In the genomic region with DNA sequence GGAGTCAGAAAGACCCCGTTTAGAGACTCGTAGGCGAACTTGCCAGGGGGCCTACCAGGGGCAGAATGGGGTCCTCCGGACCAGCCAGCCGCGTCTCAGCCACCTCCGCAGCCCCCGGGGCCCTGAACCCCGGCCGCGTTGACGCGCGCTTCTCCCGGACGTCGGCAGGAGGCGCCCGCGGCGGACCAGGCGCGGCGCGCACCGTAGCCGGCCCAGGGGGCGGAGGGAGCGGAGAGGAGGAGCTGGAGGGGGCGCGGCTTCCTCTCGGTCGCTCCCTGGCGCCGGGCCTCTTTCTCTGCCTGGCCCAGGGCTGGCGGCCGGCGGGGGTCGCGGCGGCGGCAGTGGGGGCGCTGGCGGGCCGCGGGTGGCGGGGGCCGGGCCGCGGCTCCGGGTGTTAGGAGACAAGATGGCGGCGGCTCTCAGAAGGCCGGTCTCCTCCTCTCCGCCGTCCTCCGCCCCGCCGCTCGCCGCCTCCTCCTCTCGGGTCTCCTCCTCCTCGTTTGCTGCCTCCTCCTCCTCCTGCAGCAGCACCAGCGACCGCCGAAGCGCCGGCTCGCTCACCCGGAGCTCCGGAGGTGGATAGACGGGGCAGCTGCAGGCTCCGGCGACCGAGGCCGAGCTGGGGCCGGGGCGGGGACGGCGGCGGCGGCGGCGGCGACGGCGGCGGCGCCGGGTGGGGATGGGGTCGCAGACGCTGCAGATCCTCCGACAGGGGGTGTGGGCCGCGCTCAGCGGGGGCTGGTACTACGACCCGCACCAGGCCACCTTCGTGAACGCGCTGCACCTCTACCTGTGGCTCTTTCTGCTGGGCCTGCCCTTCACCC, we compare ENCODE assay signal across 8 cellular contexts. TPM values are rescaled to one million over a fixed set of nuclear protein-coding genes. Genes with fewer than 3 reads are reported as not detected.
DNase-seq lines count a peak whose midpoint lies in the region; ATAC-seq lines count a peak whose summit lies in the region.

PCNX1 (plus strand) TSS at position 288 of the 824 bp plus-strand sequence; CDS start at position 680, 392 bp downstream.

- peak within 1 kb of the TSS; percentile 87 to 99 (median 94) for H3K4me3 Mint-ChIP-seq in naive thymus-derived CD4-positive, alpha-beta T cell
- H3K4me3 Mint-ChIP-seq in stimulated activated naive B cell treated with anti-CD40 and anti-IgM and Interleukin-4, amounts not matched to agents 10 μg/mL and 1 μg/mL and 100 μg/mL, for 72 hours, result peak within 1 kb of the TSS; percentile 89 to 94

- CTCF ChIA-PET in naive thymus-derived CD4-positive, alpha-beta T cell (lab: Charles Lee), result interaction anchor here (0.6 to 4.5 kb wide), 31 partner anchors 10 to 98 kb away, joined by 3 to 114 read pairs (median 5); partner anchors contain the start of gene MAP3K9

- peaks cover 9 to 34% of the 10 kb centered on the region in 2 donors for H3K4me1 ChIP-seq in naive thymus-derived CD4-positive, alpha-beta T cell (ENCODE audit: control insufficient read depth in 2 of 2, insufficient read depth in 2 of 2, low read length in 2 of 2)

- peak; percentile 64 for ATAC-seq in GM21619 (IDR thresholded peaks at IDR 0.05; ENCODE audit: unreplicated experiment)
- peak; percentile 87 for ATAC-seq in naive thymus-derived CD4-positive, alpha-beta T cell
- peak; percentile 82 to 83 for ATAC-seq in stimulated activated naive B cell treated with anti-CD40 and anti-IgM and Interleukin-4, amounts not matched to agents 10 μg/mL and 1 μg/mL and 100 μg/mL, for 72 hours (replicated peaks)

- H3K27me3 ChIP-seq in naive thymus-derived CD4-positive, alpha-beta T cell (ENCODE audit: control insufficient read depth in 2 of 2, insufficient read depth in 2 of 2, low read length in 2 of 2), result no peaks in the 10 kb centered on the region

- peaks cover 0 to 12% (median 0%) of the 10 kb centered on the region in 5 donors for H3K36me3 Mint-ChIP-seq in naive thymus-derived CD4-positive, alpha-beta T cell
- peaks cover 5 to 6% of the 10 kb centered on the region in 2 donors for H3K36me3 Mint-ChIP-seq in stimulated activated naive B cell treated with anti-CD40 and anti-IgM and Interleukin-4, amounts not matched to agents 10 μg/mL and 1 μg/mL and 100 μg/mL, for 72 hours

- peak within 1 kb of the TSS; percentile 93 for H3K4me3 ChIP-seq in naive thymus-derived CD4-positive, alpha-beta T cell (ENCODE audit: low read length)

- DNase-seq in DMS53 treated with DMSO at 0.1 percent for 48 hours (lab: John Stamatoyannopoulos, UW; ENCODE audit: unreplicated experiment), result peak; percentile 59
- peak; percentile 83 for DNase-seq in KBM-7
- peak; percentile 84 for DNase-seq in RKO (ENCODE audit: low spot score)
- DNase-seq in activated T-helper 1 cell treated with Interleukin-2 at 50 U/mL for 16 hours (ENCODE audit: low read depth), result peak; percentile 86
- DNase-seq in fibroblast of gingiva (ENCODE audit: low read depth), result peak; percentile 91
- peak; percentile 91 to 95 (median 94) for DNase-seq in naive thymus-derived CD4-positive, alpha-beta T cell
- DNase-seq in stimulated activated naive B cell treated with anti-CD40 and anti-IgM and Interleukin-4, amounts not matched to agents 10 μg/mL and 1 μg/mL and 100 μg/mL, for 72 hours, result peak; percentile 87

- H3K27me3 Mint-ChIP-seq in naive thymus-derived CD4-positive, alpha-beta T cell, result no peaks in the 10 kb centered on the region
- H3K27me3 Mint-ChIP-seq in stimulated activated naive B cell treated with anti-CD40 and anti-IgM and Interleukin-4, amounts not matched to agents 10 μg/mL and 1 μg/mL and 100 μg/mL, for 72 hours, result no peaks in the 10 kb centered on the region

- H3K4me1 Mint-ChIP-seq in naive thymus-derived CD4-positive, alpha-beta T cell, result peaks cover 49 to 75% (median 70%) of the 10 kb centered on the region in 7 donors
- H3K4me1 Mint-ChIP-seq in stimulated activated naive B cell treated with anti-CD40 and anti-IgM and Interleukin-4, amounts not matched to agents 10 μg/mL and 1 μg/mL and 100 μg/mL, for 72 hours, result peaks cover 18 to 36% of the 10 kb centered on the region in 2 donors

- H3K27ac ChIP-seq in naive thymus-derived CD4-positive, alpha-beta T cell (ENCODE audit: low read depth, low read length), result peak within 1 kb of the TSS; percentile 87

- intact Hi-C loops in naive thymus-derived CD4-positive, alpha-beta T cell (cut with micrococcal nuclease), result loop anchor here (1.0 to 10.0 kb wide), 14 partner anchors 14 to 417 kb away; partner anchors contain the start of genes MAP3K9 (in 2 of the 2), SIPA1L1 (in 2 of the 2) and TTC9 (in 1 of the 2)

- H3K36me3 ChIP-seq in naive thymus-derived CD4-positive, alpha-beta T cell (ENCODE audit: control insufficient read depth in 2 of 3, insufficient read depth in 3 of 3, low read length in 3 of 3), result peaks cover 0 to 5% (median 0%) of the 10 kb centered on the region in 3 experiments

- in situ Hi-C loops in KBM-7 (cut with MboI; ENCODE audit: low pct_unique_long_range_greater_than_20kb, low sequenced_read_pairs), result no loop called here

- H3K9me3 Mint-ChIP-seq in naive thymus-derived CD4-positive, alpha-beta T cell, result no peaks in the 10 kb centered on the region
- no peaks in the 10 kb centered on the region for H3K9me3 Mint-ChIP-seq in stimulated activated naive B cell treated with anti-CD40 and anti-IgM and Interleukin-4, amounts not matched to agents 10 μg/mL and 1 μg/mL and 100 μg/mL, for 72 hours

- H3K27ac Mint-ChIP-seq in naive thymus-derived CD4-positive, alpha-beta T cell, result peak within 1 kb of the TSS; percentile 93 to 99 (median 97)
- peak within 1 kb of the TSS; percentile 97 for H3K27ac Mint-ChIP-seq in stimulated activated naive B cell treated with anti-CD40 and anti-IgM and Interleukin-4, amounts not matched to agents 10 μg/mL and 1 μg/mL and 100 μg/mL, for 72 hours

- POLR2A ChIA-PET in naive thymus-derived CD4-positive, alpha-beta T cell (lab: Charles Lee), result interaction anchor here (0.6 to 5.3 kb wide), 26 partner anchors 10 to 249 kb away, joined by 3 to 104 read pairs (median 5); no protein-coding TSS in a partner anchor

- no peaks in the 10 kb centered on the region for H3K9me3 ChIP-seq in naive thymus-derived CD4-positive, alpha-beta T cell (ENCODE audit: control insufficient read depth in 2 of 3, low read length in 3 of 3)

RNA-seq across cellular contexts. Expression of gene PCNX1, which starts in this region (rescaled TPM):
- 100 to 1,000 TPM in 4 of 5 experiments, 10 to 100 TPM in 1; 80.8 to 114 (median 112) TPM for total RNA-seq in naive thymus-derived CD4-positive, alpha-beta T cell
- polyA plus RNA-seq in naive thymus-derived CD4-positive, alpha-beta T cell, result 10 to 100 TPM; 11.2 to 12.2 TPM

Comparison
In these comparisons a context has a peak if more than half of its experiments do, and no peak if none do; other contexts are left out.
1. Peak in every context shown above with its lines: DNase-seq, ATAC-seq, H3K4me3 ChIP-seq and H3K27ac ChIP-seq.